ENCODE assay signal across 8 cellular contexts in genomic region chr1:44799770-44800584, GRCh38. TPM values are rescaled to one million over a fixed set of nuclear protein-coding genes. Genes with fewer than 3 reads are reported as not detected.
DNase-seq lines count a peak whose midpoint lies in the region; ATAC-seq and TF ChIP-seq lines count a peak whose summit lies in the region.

Gene PLK3, plus strand, starts transcription at chr1:44800377. Its CDS starts 87 bp downstream, at chr1:44800464.

- peak; percentile 88 to 98 for TF ChIP-seq POLR2A in adrenal gland (IDR thresholded peaks at IDR 0.05)
- peak; percentile 70 to 99 for TF ChIP-seq POLR2A in heart left ventricle (IDR thresholded peaks at IDR 0.05)

- H3K36me3 ChIP-seq in adrenal gland (replicated peaks in 1 of 2) (peaks cover 0 to 24% of the 10 kb centered on the region in 2 donors), heart left ventricle (peaks cover 0 to 32% (median 23%) of the 10 kb centered on the region in 9 donors), upper lobe of right lung (peaks cover 25% of the 10 kb centered on the region)

- H3K27ac ChIP-seq in adrenal gland (peak within 1 kb of the TSS; percentile 80 to 97 (median 89)), heart left ventricle (peak within 1 kb of the TSS; percentile 77 to 98 (median 94)), upper lobe of right lung (peak within 1 kb of the TSS; percentile 96)

- intact Hi-C loops in adrenal gland (cut with DNase I) (loop anchor here (2.0 to 5.0 kb wide), 2 partner anchors 19 to 32 kb away; no protein-coding TSS in a partner anchor), heart left ventricle (cut with DNase I) (loop anchor here in 5 of 10 donors (2.0 to 10.0 kb wide), 5 partner anchors 21 to 505 kb away; no protein-coding TSS in a partner anchor), posterior cingulate gyrus (cut with DNase I) (loop anchor here (5.0 kb wide), 1 partner anchor 212 kb away; the partner anchor contains the start of genes HECTD3 and UROD), upper lobe of right lung (cut with DNase I) (no loop called here)

- H3K4me1 ChIP-seq in adrenal gland (replicated peaks in 1 of 2): peaks cover 5 to 26% of the 10 kb centered on the region in 2 donors
- peaks cover 3 to 45% (median 31%) of the 10 kb centered on the region in 12 donors for H3K4me1 ChIP-seq in heart left ventricle
- H3K4me1 ChIP-seq in upper lobe of right lung: peaks cover 30% of the 10 kb centered on the region

- peak; percentile 99 for DNase-seq in GM13976 (ENCODE audit: low spot score)
- DNase-seq in NCI-H146 (lab: John Stamatoyannopoulos, UW): peak; percentile 96
- peak; percentile 98 to 99 (median 99) for DNase-seq in T-helper 1 cell
- peak; percentile 98 to 99 (median 99) for DNase-seq in adrenal gland
- peak; percentile 98 to 99 (median 99) for DNase-seq in heart left ventricle
- DNase-seq in posterior cingulate gyrus: peak; percentile 96 to 100 (median 98)
- peak; percentile 98 for DNase-seq in upper lobe of right lung

- H3K9me3 ChIP-seq in adrenal gland (replicated peaks in 1 of 3) (no peaks in the 10 kb centered on the region), heart left ventricle (no peaks in the 10 kb centered on the region), upper lobe of right lung (no peaks in the 10 kb centered on the region)

- H3K27me3 ChIP-seq in adrenal gland (no peaks in the 10 kb centered on the region), heart left ventricle (no peaks in the 10 kb centered on the region), upper lobe of right lung (no peaks in the 10 kb centered on the region)

- H3K4me3 ChIP-seq in adrenal gland: peak within 1 kb of the TSS; percentile 45 to 92 (median 54)
- peak within 1 kb of the TSS; percentile 67 to 97 (median 88) for H3K4me3 ChIP-seq in heart left ventricle
- peak within 1 kb of the TSS; percentile 84 for H3K4me3 ChIP-seq in upper lobe of right lung

- TF ChIP-seq CTCF in GM13976 (IDR thresholded peaks at IDR 0.05; ENCODE audit: borderline replicate concordance, control extremely low read depth, extremely low read depth, insufficient read depth, missing control alignments) (peak; percentile 95), adrenal gland (IDR thresholded peaks at IDR 0.05) (peak; percentile 81 to 92 (median 90)), heart left ventricle (IDR thresholded peaks at IDR 0.05) (peak; percentile 89 to 98 (median 94)), upper lobe of right lung (IDR thresholded peaks at IDR 0.05) (peak; percentile 86)

- in situ Hi-C loops in GM13976 (cut with MboI; ENCODE audit: low sequenced_read_pairs, unreplicated experiment): no loop called here

- WGBS in adrenal gland, 4 donors: 0% methylated on average over 10 to 79 of the region's 79 CpGs; no CpG with 5 or more reads in 1 of the 4 donors
- 0% methylated on average over 17 to 79 of the region's 79 CpGs for WGBS in heart left ventricle, 4 donors

- peak; percentile 84 for ATAC-seq in HG02870 (IDR thresholded peaks at IDR 0.05; ENCODE audit: unreplicated experiment)
- peak; percentile 96 to 98 (median 97) for ATAC-seq in heart left ventricle
- peak; percentile 96 for ATAC-seq in upper lobe of right lung

RNA-seq across cellular contexts. Expression of gene PLK3, which starts in this region (rescaled TPM):
- total RNA-seq in adrenal gland (10 to 100 TPM; 11.2 to 37.5 (median 17.1) TPM), heart left ventricle (10 to 100 TPM in 2 of 9 donors, 1 to 10 TPM in 7; 4.5 to 17.9 (median 6.6) TPM), upper lobe of right lung (38.8 TPM)
- polyA plus RNA-seq in adrenal gland (10 to 100 TPM in 2 of 3 donors, 1 to 10 TPM in 1; 4.9 to 51.8 (median 49.4) TPM), heart left ventricle (1 to 10 TPM; 5.8 to 6.9 TPM)

Comparison
In these comparisons a context has a peak if more than half of its experiments do, and no peak if none do; other contexts are left out.
1. Peak in every context shown above with its lines: DNase-seq, ATAC-seq, H3K4me3 ChIP-seq and H3K27ac ChIP-seq.